Comparison of ENCODE assay signal across 8 cellular contexts in the genomic region with DNA sequence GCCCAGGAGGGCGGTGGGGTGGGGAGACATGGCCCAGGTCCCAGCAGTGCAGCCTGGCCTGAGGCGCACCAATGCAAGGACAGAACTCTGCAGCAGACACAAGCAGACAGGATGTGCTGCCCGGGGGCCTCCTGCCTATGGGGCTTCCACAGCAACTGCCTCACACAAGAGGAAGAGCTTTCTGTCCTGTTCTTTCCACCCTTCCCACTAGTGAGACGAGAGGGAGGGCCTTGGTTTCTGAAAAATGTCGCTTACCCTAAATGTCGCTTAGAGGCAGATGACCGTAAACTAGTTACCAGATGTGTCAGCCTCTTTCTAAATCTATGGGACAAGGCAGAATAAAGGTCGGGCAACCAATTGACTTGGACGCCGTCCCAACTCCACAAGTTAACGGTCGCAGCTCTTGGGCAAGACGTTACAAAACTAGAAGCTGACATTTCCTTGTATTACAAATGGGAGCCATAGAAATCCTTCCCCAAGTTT. TPM values are rescaled to one million over a fixed set of nuclear protein-coding genes. Genes with fewer than 3 reads are reported as not detected.
A peak's percentile ranks its signal among the peaks of the same experiment; 100 is the strongest.
DNase-seq lines count a peak whose midpoint lies in the region; ATAC-seq and TF ChIP-seq lines count a peak whose summit lies in the region.

A gene with protein sequence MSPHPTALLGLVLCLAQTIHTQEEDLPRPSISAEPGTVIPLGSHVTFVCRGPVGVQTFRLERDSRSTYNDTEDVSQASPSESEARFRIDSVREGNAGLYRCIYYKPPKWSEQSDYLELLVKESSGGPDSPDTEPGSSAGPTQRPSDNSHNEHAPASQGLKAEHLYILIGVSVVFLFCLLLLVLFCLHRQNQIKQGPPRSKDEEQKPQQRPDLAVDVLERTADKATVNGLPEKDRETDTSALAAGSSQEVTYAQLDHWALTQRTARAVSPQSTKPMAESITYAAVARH (minus strand): TSS at position 157 of the 483 bp plus-strand sequence. CDS start 127 bp downstream, at position 30.

- H3K9me3 Mint-ChIP-seq in activated CD8-positive, alpha-beta memory T cell treated with anti-CD3 and anti-CD28 coated beads, Interleukin-2, amount 10 ng/mL, durations not matched to agents 7 days and 5 days (ENCODE audit: low read depth): no peaks in the 10 kb centered on the region
- no peaks in the 10 kb centered on the region for H3K9me3 Mint-ChIP-seq in HFFc6

- no peaks in the 10 kb centered on the region for H3K27me3 ChIP-seq in Loucy (ENCODE audit: insufficient read depth, low read length, poor library complexity, severe bottlenecking)
- H3K27me3 ChIP-seq in prostate gland (replicated peaks; ENCODE audit: insufficient read depth): no peaks in the 10 kb centered on the region

- no peak within 1 kb of the TSS for H2AFZ ChIP-seq in Loucy (ENCODE audit: low read length)

- 34% methylated on average over 13 of the region's 13 CpGs for WGBS in prostate gland

- intact Hi-C loops in Right ventricle myocardium superior (cut with DNase I) (no loop called here), prostate gland (cut with DNase I) (no loop called here)

- peaks cover 7% of the 10 kb centered on the region; the same call in 1 of the 2 replicates for H3K36me3 ChIP-seq in Loucy (ENCODE audit: insufficient read depth, low read length)
- H3K36me3 ChIP-seq in prostate gland: no peaks in the 10 kb centered on the region

- peak within 1 kb of the TSS; percentile 98 for H3K9ac ChIP-seq in Loucy (ENCODE audit: low read depth, low read length, poor library complexity, severe bottlenecking)

- TF ChIP-seq POLR2A in prostate gland (IDR thresholded peaks at IDR 0.05): no peak

- peaks cover 17% of the 10 kb centered on the region for H3K27me3 Mint-ChIP-seq in activated CD8-positive, alpha-beta memory T cell treated with anti-CD3 and anti-CD28 coated beads, Interleukin-2, amount 10 ng/mL, durations not matched to agents 7 days and 5 days
- H3K27me3 Mint-ChIP-seq in HFFc6 (ENCODE audit: insufficient read depth): peaks cover 10% of the 10 kb centered on the region

- H3K4me1 ChIP-seq in Loucy (ENCODE audit: insufficient read depth, low read length, poor library complexity, severe bottlenecking) (peaks cover 54% of the 10 kb centered on the region), prostate gland (replicated peaks) (no peaks in the 10 kb centered on the region)

- peaks cover 31% of the 10 kb centered on the region for H3K36me3 Mint-ChIP-seq in activated CD8-positive, alpha-beta memory T cell treated with anti-CD3 and anti-CD28 coated beads, Interleukin-2, amount 10 ng/mL, durations not matched to agents 7 days and 5 days
- no peaks in the 10 kb centered on the region for H3K36me3 Mint-ChIP-seq in HFFc6 (ENCODE audit: low read depth)

- H3K9me3 ChIP-seq in Loucy (ENCODE audit: insufficient read depth, low read depth, low read length) (no peaks in the 10 kb centered on the region), prostate gland (no peaks in the 10 kb centered on the region)

- DNase-seq in activated CD8-positive, alpha-beta memory T cell treated with anti-CD3 and anti-CD28 coated beads, Interleukin-2, amount 10 ng/mL, durations not matched to agents 7 days and 5 days: peak; percentile 77
- peak; percentile 68 for DNase-seq in Right ventricle myocardium superior
- DNase-seq in stimulated activated CD4-positive, alpha-beta T cell treated with anti-CD3 and anti-CD28 coated beads, Interleukin-4, amount 100 ng/mL, for 4 hours: peak; percentile 31 to 37
- DNase-seq in prostate gland (ENCODE audit: low spot score): no peak
- DNase-seq in HFFc6: no peak
- no peak for DNase-seq in GM19240 (ENCODE audit: insufficient read length, low spot score)

- no peak for TF ChIP-seq CTCF in Loucy (conservative IDR thresholded peaks at IDR 0.05; ENCODE audit: low read length)
- no peak for TF ChIP-seq CTCF in prostate gland (IDR thresholded peaks at IDR 0.05)
- no peak for TF ChIP-seq CTCF in HFFc6 (IDR thresholded peaks at IDR 0.05)

- H3K27ac Mint-ChIP-seq in activated CD8-positive, alpha-beta memory T cell treated with anti-CD3 and anti-CD28 coated beads, Interleukin-2, amount 10 ng/mL, durations not matched to agents 7 days and 5 days: peak within 1 kb of the TSS; percentile 89
- H3K27ac Mint-ChIP-seq in HFFc6: no peak within 1 kb of the TSS

- H3K4me2 ChIP-seq in Loucy (ENCODE audit: low read depth, low read length, poor library complexity, severe bottlenecking): peak within 1 kb of the TSS; percentile 81

- no peaks in the 10 kb centered on the region for H3K9me2 ChIP-seq in Loucy (replicated peaks; ENCODE audit: low read depth, low read length)

- peaks cover 11% of the 10 kb centered on the region for H4K20me1 ChIP-seq in Loucy (ENCODE audit: insufficient read depth, low read length, poor library complexity, severe bottlenecking)

- CTCF ChIA-PET in activated CD8-positive, alpha-beta memory T cell treated with anti-CD3 and anti-CD28 coated beads, Interleukin-2, amount 10 ng/mL, durations not matched to agents 7 days and 5 days (lab: Charles Lee): interaction anchor here (1.5 to 2.9 kb wide), 2 partner anchors 10 to 25 kb away, joined by 8 to 25 read pairs; no protein-coding TSS in a partner anchor

- ATAC-seq in activated CD8-positive, alpha-beta memory T cell treated with anti-CD3 and anti-CD28 coated beads, Interleukin-2, amount 10 ng/mL, durations not matched to agents 7 days and 5 days: peak; percentile 77
- peak; percentile 77 for ATAC-seq in Right ventricle myocardium superior (ENCODE audit: poor library complexity)
- ATAC-seq in GM18519 (IDR thresholded peaks at IDR 0.05; ENCODE audit: low FRiP score, unreplicated experiment): no peak

- peaks cover 89% of the 10 kb centered on the region for H3K79me2 ChIP-seq in Loucy (ENCODE audit: insufficient read depth, low read length)

- H3K4me3 ChIP-seq in Loucy (ENCODE audit: low read length, poor library complexity, severe bottlenecking) (peak within 1 kb of the TSS; percentile 80), prostate gland (no peak within 1 kb of the TSS)

- H3K4me1 Mint-ChIP-seq in activated CD8-positive, alpha-beta memory T cell treated with anti-CD3 and anti-CD28 coated beads, Interleukin-2, amount 10 ng/mL, durations not matched to agents 7 days and 5 days: peaks cover 65% of the 10 kb centered on the region
- no peaks in the 10 kb centered on the region for H3K4me1 Mint-ChIP-seq in HFFc6 (ENCODE audit: low read depth)

- peaks cover 3% of the 10 kb centered on the region; the same call in 1 of the 2 replicates for H3F3A ChIP-seq in Loucy (ENCODE audit: low read depth)

- H3K4me3 Mint-ChIP-seq in activated CD8-positive, alpha-beta memory T cell treated with anti-CD3 and anti-CD28 coated beads, Interleukin-2, amount 10 ng/mL, durations not matched to agents 7 days and 5 days: peak within 1 kb of the TSS; percentile 94
- H3K4me3 Mint-ChIP-seq in HFFc6: no peak within 1 kb of the TSS

- no peak within 1 kb of the TSS for H3K27ac ChIP-seq in prostate gland

RNA-seq across cellular contexts. Expression of the gene that starts here (rescaled TPM):
- total RNA-seq in activated CD8-positive, alpha-beta memory T cell treated with anti-CD3 and anti-CD28 coated beads, Interleukin-2, amount 10 ng/mL, durations not matched to agents 7 days and 5 days: 10 to 100 TPM; 64.1 to 71.6 TPM
- 6.3 TPM for total RNA-seq in Right ventricle myocardium superior
- 10 to 100 TPM in 1 of 2 donors, 1 to 10 TPM in 1; 7.2 to 19.7 TPM for total RNA-seq in prostate gland
- not detected for total RNA-seq in HFFc6 (2021; fragmentation: NEBNext Ultra II Directional; extraction: Animal tissue kit (Norgen Biotek cat#: 25700))

Comparison
In these comparisons a context has a peak if more than half of its experiments do, and no peak if none do; other contexts are left out.
1. DNase-seq: peak in activated CD8-positive, alpha-beta memory T cell treated with anti-CD3 and anti-CD28 coated beads, Interleukin-2, amount 10 ng/mL, durations not matched to agents 7 days and 5 days (single experiment), Right ventricle myocardium superior (single experiment) and stimulated activated CD4-positive, alpha-beta T cell treated with anti-CD3 and anti-CD28 coated beads, Interleukin-4, amount 100 ng/mL, for 4 hours (2 of 2); none in prostate gland (single experiment), HFFc6 (single experiment) and GM19240 (single experiment).